1 cellular context compared by ENCODE assay signal in the genomic region with DNA sequence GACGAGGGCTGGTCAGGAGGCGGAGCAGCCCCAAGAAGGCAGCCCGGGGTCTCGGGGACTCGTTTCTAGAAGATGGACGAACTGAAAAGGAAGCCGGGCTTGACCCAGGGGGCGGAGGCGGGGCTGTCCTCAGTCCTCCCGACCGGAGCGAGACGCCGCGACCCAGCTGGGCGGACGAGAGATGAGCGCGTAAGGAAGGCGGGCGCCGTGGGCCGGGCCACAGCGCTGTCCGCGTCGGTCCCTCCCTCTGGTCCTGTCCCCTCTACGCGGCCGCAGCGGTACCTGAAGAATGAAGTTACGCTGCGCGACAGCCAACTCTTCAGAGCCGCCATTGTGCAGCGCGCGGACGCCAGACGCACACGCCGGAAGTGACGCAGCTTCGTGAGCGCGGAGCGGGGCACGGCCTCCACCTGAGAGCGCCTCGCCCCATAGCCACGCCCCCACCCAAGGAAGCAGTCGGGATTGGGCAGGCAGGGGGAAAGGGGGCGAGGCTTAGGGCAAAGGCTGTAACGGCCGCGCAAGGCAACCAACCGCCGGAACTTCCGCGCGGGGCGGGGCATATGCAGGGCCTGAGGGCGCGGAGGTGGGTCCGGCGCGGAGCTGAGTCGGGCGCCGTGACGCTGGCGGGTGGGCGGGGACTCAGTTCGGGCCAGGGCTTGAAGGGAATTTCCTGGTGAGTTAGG.
TF ChIP-seq lines count a peak whose summit lies in the region.

A gene (minus strand): TSS at position 370 of the 683 bp plus-strand sequence. CDS start 38 bp downstream, at position 332.

TF ChIP-seq in HepG2, 621 proteins besides CTCF, POLR2A, EP300 and RAD21 (continued from another document and continues in another):
- TF ChIP-seq CEBPB (IDR thresholded peaks at IDR 0.05; ENCODE audit: borderline replicate concordance, low read depth, low read length) (no peak), ZNF33A (CRISPR knock-in tag; IDR thresholded peaks at IDR 0.05; ENCODE audit: borderline replicate concordance) (no peak), ZNF775 (CRISPR knock-in tag; IDR thresholded peaks at IDR 0.05; ENCODE audit: borderline replicate concordance) (no peak), ZNF879 (CRISPR knock-in tag; IDR thresholded peaks at IDR 0.05) (no peak), TOPORS (CRISPR knock-in tag; IDR thresholded peaks at IDR 0.05) (peak; percentile 84; the same call in 1 of the 2 replicates), JUNB (CRISPR knock-in tag; IDR thresholded peaks at IDR 0.05; ENCODE audit: borderline replicate concordance) (no peak), MZF1 (CRISPR knock-in tag; IDR thresholded peaks at IDR 0.05; ENCODE audit: borderline replicate concordance) (no peak), ZNF382 (CRISPR knock-in tag; IDR thresholded peaks at IDR 0.05; ENCODE audit: borderline replicate concordance) (no peak), ATF7-NPFF (CRISPR knock-in tag; IDR thresholded peaks at IDR 0.05; ENCODE audit: low read depth) (peak; percentile 71; the same call in 1 of the 2 replicates), ZBTB21 (CRISPR knock-in tag; IDR thresholded peaks at IDR 0.05) (no peak; the same call in 1 of the 2 replicates), ERF (CRISPR knock-in tag; IDR thresholded peaks at IDR 0.05) (peak; percentile 56; the same call in 1 of the 2 replicates), ELF3 (CRISPR knock-in tag; IDR thresholded peaks at IDR 0.05) (peak; percentile 8; the same call in 1 of the 2 replicates), ZMYM2 (CRISPR knock-in tag; IDR thresholded peaks at IDR 0.05) (peak; percentile 64), ZNF761 (CRISPR knock-in tag; conservative IDR thresholded peaks at IDR 0.05) (no peak; the same call in 1 of the 2 replicates), NR2F6 (IDR thresholded peaks at IDR 0.05) (no peak), NR2F6 (CRISPR knock-in tag; IDR thresholded peaks at IDR 0.05) (peak; percentile 79), ARNT2 (CRISPR knock-in tag; IDR thresholded peaks at IDR 0.05; ENCODE audit: low read depth) (peak; percentile 17; the same call in 1 of the 2 replicates), ZNF432 (CRISPR knock-in tag; IDR thresholded peaks at IDR 0.05; ENCODE audit: borderline replicate concordance) (no peak), ZNF660 (CRISPR knock-in tag; IDR thresholded peaks at IDR 0.05; ENCODE audit: borderline replicate concordance, low read depth) (no peak), SIX1 (CRISPR knock-in tag; IDR thresholded peaks at IDR 0.05; ENCODE audit: borderline replicate concordance) (no peak), GTF3A (CRISPR knock-in tag; conservative IDR thresholded peaks at IDR 0.05) (no peak), TSC22D2 (CRISPR knock-in tag; IDR thresholded peaks at IDR 0.05; ENCODE audit: borderline replicate concordance) (no peak), AHR (CRISPR knock-in tag; IDR thresholded peaks at IDR 0.05) (0 out of 2 replicates have a peak, but pooled peaks have one; percentile 60), ZNF556 (CRISPR knock-in tag; IDR thresholded peaks at IDR 0.05; ENCODE audit: borderline replicate concordance) (peak; percentile 35; the same call in 1 of the 2 replicates), FOSL1 (CRISPR knock-in tag; IDR thresholded peaks at IDR 0.05; ENCODE audit: borderline replicate concordance) (no peak), MAFG (CRISPR knock-in tag; IDR thresholded peaks at IDR 0.05) (no peak), ZNF367 (CRISPR knock-in tag; IDR thresholded peaks at IDR 0.05; ENCODE audit: borderline replicate concordance) (no peak), ZC3H13 (CRISPR knock-in tag; IDR thresholded peaks at IDR 0.05) (peak; percentile 47; the same call in 1 of the 2 replicates), NFATC3 (CRISPR knock-in tag; IDR thresholded peaks at IDR 0.05) (peak; percentile 60; the same call in 1 of the 2 replicates), RBM39 (IDR thresholded peaks at IDR 0.05; ENCODE audit: low read depth, low read length, poor library complexity, severe bottlenecking) (no peak), ZNF124 (CRISPR knock-in tag; IDR thresholded peaks at IDR 0.05) (peak; percentile 57; the same call in 1 of the 2 replicates), ZNF678 (CRISPR knock-in tag; IDR thresholded peaks at IDR 0.05) (no peak), ZNF674 (CRISPR knock-in tag; IDR thresholded peaks at IDR 0.05; ENCODE audit: low read depth) (0 out of 2 replicates have a peak, but pooled peaks have one; percentile 24), ZNF446 (CRISPR knock-in tag; IDR thresholded peaks at IDR 0.05) (no peak), ZNF326 (CRISPR knock-in tag; IDR thresholded peaks at IDR 0.05; ENCODE audit: borderline replicate concordance) (0 out of 2 replicates have a peak, but pooled peaks have one; percentile 62), RORA (CRISPR knock-in tag; IDR thresholded peaks at IDR 0.05) (no peak), ZNF263 (CRISPR knock-in tag; IDR thresholded peaks at IDR 0.05) (peak; percentile 87), HHEX (CRISPR knock-in tag; IDR thresholded peaks at IDR 0.05) (no peak), JARID2 (CRISPR knock-in tag; IDR thresholded peaks at IDR 0.05; ENCODE audit: insufficient replicate concordance) (no peak), ZNF841 (CRISPR knock-in tag; IDR thresholded peaks at IDR 0.05; ENCODE audit: borderline replicate concordance) (no peak), SOX6 (IDR thresholded peaks at IDR 0.05) (no peak), SOX6 (CRISPR knock-in tag; IDR thresholded peaks at IDR 0.05) (peak; percentile 66), FOXK2 (IDR thresholded peaks at IDR 0.05) (no peak), KDM6A (CRISPR knock-in tag; IDR thresholded peaks at IDR 0.05; ENCODE audit: low read depth) (no peak), ZNF773 (CRISPR knock-in tag; IDR thresholded peaks at IDR 0.05; ENCODE audit: borderline replicate concordance) (no peak), REPIN1 (CRISPR knock-in tag; IDR thresholded peaks at IDR 0.05; ENCODE audit: borderline replicate concordance, low read depth) (peak; percentile 73; the same call in 1 of the 2 replicates)
- TF ChIP-seq, protein P1, sequence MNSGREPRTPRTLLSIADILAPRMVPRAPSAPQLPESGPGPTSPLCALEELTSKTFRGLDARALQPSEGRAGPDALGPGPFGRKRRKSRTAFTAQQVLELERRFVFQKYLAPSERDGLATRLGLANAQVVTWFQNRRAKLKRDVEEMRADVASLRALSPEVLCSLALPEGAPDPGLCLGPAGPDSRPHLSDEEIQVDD (CRISPR knock-in tag; IDR thresholded peaks at IDR 0.05; ENCODE audit: borderline replicate concordance), result peak; percentile 66; the same call in 1 of the 2 replicates
- TF ChIP-seq, protein P2, sequence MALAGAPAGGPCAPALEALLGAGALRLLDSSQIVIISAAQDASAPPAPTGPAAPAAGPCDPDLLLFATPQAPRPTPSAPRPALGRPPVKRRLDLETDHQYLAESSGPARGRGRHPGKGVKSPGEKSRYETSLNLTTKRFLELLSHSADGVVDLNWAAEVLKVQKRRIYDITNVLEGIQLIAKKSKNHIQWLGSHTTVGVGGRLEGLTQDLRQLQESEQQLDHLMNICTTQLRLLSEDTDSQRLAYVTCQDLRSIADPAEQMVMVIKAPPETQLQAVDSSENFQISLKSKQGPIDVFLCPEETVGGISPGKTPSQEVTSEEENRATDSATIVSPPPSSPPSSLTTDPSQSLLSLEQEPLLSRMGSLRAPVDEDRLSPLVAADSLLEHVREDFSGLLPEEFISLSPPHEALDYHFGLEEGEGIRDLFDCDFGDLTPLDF (CRISPR knock-in tag; IDR thresholded peaks at IDR 0.05), result peak; percentile 83; the same call in 1 of the 2 replicates
- TF ChIP-seq, protein P3, sequence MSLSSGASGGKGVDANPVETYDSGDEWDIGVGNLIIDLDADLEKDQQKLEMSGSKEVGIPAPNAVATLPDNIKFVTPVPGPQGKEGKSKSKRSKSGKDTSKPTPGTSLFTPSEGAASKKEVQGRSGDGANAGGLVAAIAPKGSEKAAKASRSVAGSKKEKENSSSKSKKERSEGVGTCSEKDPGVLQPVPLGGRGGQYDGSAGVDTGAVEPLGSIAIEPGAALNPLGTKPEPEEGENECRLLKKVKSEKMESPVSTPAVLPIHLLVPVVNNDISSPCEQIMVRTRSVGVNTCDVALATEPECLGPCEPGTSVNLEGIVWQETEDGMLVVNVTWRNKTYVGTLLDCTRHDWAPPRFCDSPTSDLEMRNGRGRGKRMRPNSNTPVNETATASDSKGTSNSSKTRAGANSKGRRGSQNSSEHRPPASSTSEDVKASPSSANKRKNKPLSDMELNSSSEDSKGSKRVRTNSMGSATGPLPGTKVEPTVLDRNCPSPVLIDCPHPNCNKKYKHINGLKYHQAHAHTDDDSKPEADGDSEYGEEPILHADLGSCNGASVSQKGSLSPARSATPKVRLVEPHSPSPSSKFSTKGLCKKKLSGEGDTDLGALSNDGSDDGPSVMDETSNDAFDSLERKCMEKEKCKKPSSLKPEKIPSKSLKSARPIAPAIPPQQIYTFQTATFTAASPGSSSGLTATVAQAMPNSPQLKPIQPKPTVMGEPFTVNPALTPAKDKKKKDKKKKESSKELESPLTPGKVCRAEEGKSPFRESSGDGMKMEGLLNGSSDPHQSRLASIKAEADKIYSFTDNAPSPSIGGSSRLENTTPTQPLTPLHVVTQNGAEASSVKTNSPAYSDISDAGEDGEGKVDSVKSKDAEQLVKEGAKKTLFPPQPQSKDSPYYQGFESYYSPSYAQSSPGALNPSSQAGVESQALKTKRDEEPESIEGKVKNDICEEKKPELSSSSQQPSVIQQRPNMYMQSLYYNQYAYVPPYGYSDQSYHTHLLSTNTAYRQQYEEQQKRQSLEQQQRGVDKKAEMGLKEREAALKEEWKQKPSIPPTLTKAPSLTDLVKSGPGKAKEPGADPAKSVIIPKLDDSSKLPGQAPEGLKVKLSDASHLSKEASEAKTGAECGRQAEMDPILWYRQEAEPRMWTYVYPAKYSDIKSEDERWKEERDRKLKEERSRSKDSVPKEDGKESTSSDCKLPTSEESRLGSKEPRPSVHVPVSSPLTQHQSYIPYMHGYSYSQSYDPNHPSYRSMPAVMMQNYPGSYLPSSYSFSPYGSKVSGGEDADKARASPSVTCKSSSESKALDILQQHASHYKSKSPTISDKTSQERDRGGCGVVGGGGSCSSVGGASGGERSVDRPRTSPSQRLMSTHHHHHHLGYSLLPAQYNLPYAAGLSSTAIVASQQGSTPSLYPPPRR (CRISPR knock-in tag; IDR thresholded peaks at IDR 0.05; ENCODE audit: borderline replicate concordance), result peak; percentile 43; the same call in 1 of the 2 replicates
- TF ChIP-seq, protein P4, sequence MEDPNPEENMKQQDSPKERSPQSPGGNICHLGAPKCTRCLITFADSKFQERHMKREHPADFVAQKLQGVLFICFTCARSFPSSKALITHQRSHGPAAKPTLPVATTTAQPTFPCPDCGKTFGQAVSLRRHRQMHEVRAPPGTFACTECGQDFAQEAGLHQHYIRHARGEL (CRISPR knock-in tag; IDR thresholded peaks at IDR 0.05), result peak; percentile 86; the same call in 1 of the 2 replicates
- TF ChIP-seq, protein P5, sequence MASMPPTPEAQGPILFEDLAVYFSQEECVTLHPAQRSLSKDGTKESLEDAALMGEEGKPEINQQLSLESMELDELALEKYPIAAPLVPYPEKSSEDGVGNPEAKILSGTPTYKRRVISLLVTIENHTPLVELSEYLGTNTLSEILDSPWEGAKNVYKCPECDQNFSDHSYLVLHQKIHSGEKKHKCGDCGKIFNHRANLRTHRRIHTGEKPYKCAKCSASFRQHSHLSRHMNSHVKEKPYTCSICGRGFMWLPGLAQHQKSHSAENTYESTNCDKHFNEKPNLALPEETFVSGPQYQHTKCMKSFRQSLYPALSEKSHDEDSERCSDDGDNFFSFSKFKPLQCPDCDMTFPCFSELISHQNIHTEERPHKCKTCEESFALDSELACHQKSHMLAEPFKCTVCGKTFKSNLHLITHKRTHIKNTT (CRISPR knock-in tag; IDR thresholded peaks at IDR 0.05), result no peak
- TF ChIP-seq, protein P6, sequence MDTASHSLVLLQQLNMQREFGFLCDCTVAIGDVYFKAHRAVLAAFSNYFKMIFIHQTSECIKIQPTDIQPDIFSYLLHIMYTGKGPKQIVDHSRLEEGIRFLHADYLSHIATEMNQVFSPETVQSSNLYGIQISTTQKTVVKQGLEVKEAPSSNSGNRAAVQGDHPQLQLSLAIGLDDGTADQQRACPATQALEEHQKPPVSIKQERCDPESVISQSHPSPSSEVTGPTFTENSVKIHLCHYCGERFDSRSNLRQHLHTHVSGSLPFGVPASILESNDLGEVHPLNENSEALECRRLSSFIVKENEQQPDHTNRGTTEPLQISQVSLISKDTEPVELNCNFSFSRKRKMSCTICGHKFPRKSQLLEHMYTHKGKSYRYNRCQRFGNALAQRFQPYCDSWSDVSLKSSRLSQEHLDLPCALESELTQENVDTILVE (CRISPR knock-in tag; IDR thresholded peaks at IDR 0.05), result peak; percentile 80
- TF ChIP-seq, protein P7, sequence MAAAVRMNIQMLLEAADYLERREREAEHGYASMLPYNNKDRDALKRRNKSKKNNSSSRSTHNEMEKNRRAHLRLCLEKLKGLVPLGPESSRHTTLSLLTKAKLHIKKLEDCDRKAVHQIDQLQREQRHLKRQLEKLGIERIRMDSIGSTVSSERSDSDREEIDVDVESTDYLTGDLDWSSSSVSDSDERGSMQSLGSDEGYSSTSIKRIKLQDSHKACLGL (CRISPR knock-in tag; IDR thresholded peaks at IDR 0.05), result peak; percentile 84
- TF ChIP-seq, protein P8, sequence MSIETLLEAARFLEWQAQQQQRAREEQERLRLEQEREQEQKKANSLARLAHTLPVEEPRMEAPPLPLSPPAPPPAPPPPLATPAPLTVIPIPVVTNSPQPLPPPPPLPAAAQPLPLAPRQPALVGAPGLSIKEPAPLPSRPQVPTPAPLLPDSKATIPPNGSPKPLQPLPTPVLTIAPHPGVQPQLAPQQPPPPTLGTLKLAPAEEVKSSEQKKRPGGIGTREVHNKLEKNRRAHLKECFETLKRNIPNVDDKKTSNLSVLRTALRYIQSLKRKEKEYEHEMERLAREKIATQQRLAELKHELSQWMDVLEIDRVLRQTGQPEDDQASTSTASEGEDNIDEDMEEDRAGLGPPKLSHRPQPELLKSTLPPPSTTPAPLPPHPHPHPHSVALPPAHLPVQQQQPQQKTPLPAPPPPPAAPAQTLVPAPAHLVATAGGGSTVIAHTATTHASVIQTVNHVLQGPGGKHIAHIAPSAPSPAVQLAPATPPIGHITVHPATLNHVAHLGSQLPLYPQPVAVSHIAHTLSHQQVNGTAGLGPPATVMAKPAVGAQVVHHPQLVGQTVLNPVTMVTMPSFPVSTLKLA (IDR thresholded peaks at IDR 0.05), result peak; percentile 34; the same call in 1 of the 2 replicates
